ENCODE assay signal across 8 cellular contexts in genomic region chr6:127186889-127187288, GRCh38.
DNase-seq lines count a peak whose midpoint lies in the region; ATAC-seq and TF ChIP-seq lines count a peak whose summit lies in the region.

No MANE protein-coding gene starts in this region.

- no peaks in the 10 kb centered on the region for H3K9me2 ChIP-seq in MM.1S (replicated peaks; ENCODE audit: insufficient read depth, low read length)

- no peaks in the 10 kb centered on the region for H3K27me3 Mint-ChIP-seq in endodermal cell (ENCODE audit: insufficient read depth)

- H3K4me1 ChIP-seq in MM.1S (ENCODE audit: low read length), result no peaks in the 10 kb centered on the region
- H3K4me1 ChIP-seq in endodermal cell (ENCODE audit: control insufficient read depth, insufficient read depth, low read length), result no peaks in the 10 kb centered on the region
- H3K4me1 ChIP-seq in esophagus muscularis mucosa, result peaks cover under 1 to 16% (median 8%) of the 10 kb centered on the region in 4 donors

- DNase-seq in AG09309 (ENCODE audit: low read depth) (no peak), MM.1S (peak; percentile 34), endodermal cell (peak; percentile 92), pons (ENCODE audit: low spot score) (peak; percentile 14), H7 (no peak), esophagus muscularis mucosa (ENCODE audit: extremely low spot score) (no peak)
- DNase-seq in activated CD4-positive, alpha-beta T cell treated with anti-CD3 and anti-CD28 coated beads for 48 hours, result peak; percentile 85

- no peaks in the 10 kb centered on the region for H3K79me2 ChIP-seq in MM.1S (ENCODE audit: low read length)

- H3K4me3 Mint-ChIP-seq in endodermal cell, result no peak overlapping the region

- no peak overlapping the region for H3K9ac ChIP-seq in MM.1S (ENCODE audit: low read length)
- H3K9ac ChIP-seq in endodermal cell (ENCODE audit: extremely low read depth, low read length, poor library complexity, severe bottlenecking), result no peak overlapping the region

- no peak overlapping the region for H2AFZ ChIP-seq in MM.1S (ENCODE audit: low read length)

- no peak for TF ChIP-seq POLR2A in esophagus muscularis mucosa (IDR thresholded peaks at IDR 0.05; ENCODE audit: low read depth)

- no peaks in the 10 kb centered on the region for H3F3A ChIP-seq in MM.1S (ENCODE audit: insufficient read depth, low read length)

- H3K36me3 Mint-ChIP-seq in endodermal cell (ENCODE audit: low read depth), result no peaks in the 10 kb centered on the region

- no peak overlapping the region for H3K27ac ChIP-seq in MM.1S (ENCODE audit: low read length)
- H3K27ac ChIP-seq in endodermal cell (ENCODE audit: low read depth, low read length), result no peak overlapping the region
- H3K27ac ChIP-seq in esophagus muscularis mucosa (replicated peaks in 1 of 4), result no peak overlapping the region

- TF ChIP-seq CTCF in AG09309 (IDR thresholded peaks at IDR 0.05; ENCODE audit: control insufficient read depth, insufficient read depth, low read depth, low read length, missing control alignments) (peak; percentile 48), MM.1S (IDR thresholded peaks at IDR 0.05; ENCODE audit: low read length) (peak; percentile 68), endodermal cell (conservative IDR thresholded peaks at IDR 0.05) (peak; percentile 94), esophagus muscularis mucosa (IDR thresholded peaks at IDR 0.05) (peak in 1 of 3 experiments; percentile 27)

- TF ChIP-seq EP300 in esophagus muscularis mucosa (IDR thresholded peaks at IDR 0.05), result no peak

- H3K9me3 ChIP-seq in MM.1S (replicated peaks; ENCODE audit: insufficient read depth, low read length) (no peaks in the 10 kb centered on the region), endodermal cell (ENCODE audit: control insufficient read depth, low read length) (no peaks in the 10 kb centered on the region), esophagus muscularis mucosa (no peaks in the 10 kb centered on the region)

- H3K9me3 Mint-ChIP-seq in endodermal cell, result no peaks in the 10 kb centered on the region

- H3K27me3 ChIP-seq in MM.1S (replicated peaks; ENCODE audit: insufficient read depth, low read length) (no peaks in the 10 kb centered on the region), endodermal cell (ENCODE audit: control insufficient read depth, insufficient read depth, low read length, poor library complexity, severe bottlenecking) (no peaks in the 10 kb centered on the region), H7 (ENCODE audit: control insufficient read depth, insufficient read depth, low read length) (no peaks in the 10 kb centered on the region), esophagus muscularis mucosa (no peaks in the 10 kb centered on the region)

- no peaks in the 10 kb centered on the region for H3K4me1 Mint-ChIP-seq in endodermal cell

- H3K36me3 ChIP-seq in MM.1S (replicated peaks; ENCODE audit: insufficient read depth, low read length) (no peaks in the 10 kb centered on the region), endodermal cell (ENCODE audit: control insufficient read depth, insufficient read depth, low read length) (no peaks in the 10 kb centered on the region), H7 (replicated peaks; ENCODE audit: control insufficient read depth, insufficient read depth, low read length) (no peaks in the 10 kb centered on the region), esophagus muscularis mucosa (no peaks in the 10 kb centered on the region)

- H3K4me2 ChIP-seq in MM.1S (ENCODE audit: low read depth, low read length), result no peak overlapping the region

- no peaks in the 10 kb centered on the region for H4K20me1 ChIP-seq in MM.1S (ENCODE audit: insufficient read depth, low read length)

- intact Hi-C loops in esophagus muscularis mucosa (cut with DNase I), result no loop called here

- no peak overlapping the region for H3K27ac Mint-ChIP-seq in endodermal cell

- WGBS in endodermal cell (ENCODE audit: insufficient coverage in 1 of 2, insufficient read length in 1 of 2), 2 experiments, result 45 to 50% methylated on average over 5 to 6 of the region's 6 CpGs
- WGBS in esophagus muscularis mucosa, result 59% methylated on average over 6 of the region's 6 CpGs

- H3K4me3 ChIP-seq in AG09309 (ENCODE audit: control insufficient read depth, low read depth, low read length), result no peak overlapping the region
- no peak overlapping the region for H3K4me3 ChIP-seq in MM.1S (ENCODE audit: low read length)
- no peak overlapping the region for H3K4me3 ChIP-seq in endodermal cell (ENCODE audit: low read length)
- no peak overlapping the region for H3K4me3 ChIP-seq in H7 (ENCODE audit: insufficient read depth, low read depth, low read length)
- H3K4me3 ChIP-seq in esophagus muscularis mucosa, result no peak overlapping the region

- ATAC-seq in GM19455 (IDR thresholded peaks at IDR 0.05; ENCODE audit: unreplicated experiment), result peak; percentile 76

Comparison
In these comparisons a context has a peak if more than half of its experiments do, and no peak if none do; other contexts are left out.
1. DNase-seq: peak in MM.1S (single experiment), activated CD4-positive, alpha-beta T cell treated with anti-CD3 and anti-CD28 coated beads for 48 hours (single experiment), endodermal cell (single experiment) and pons (single experiment); none in AG09309 (single experiment), H7 (single experiment) and esophagus muscularis mucosa (single experiment).